ENCODE assay signal across 14 cellular contexts in genomic region chr5:61307611-61308010, GRCh38.
"Had no signal": no experiment of that assay in that cellular context is flagged by ENCODE, and none has a peak within 500 bp of the region (broad histone marks: within the 10 kb centered on the region; RNA-seq: fewer than 3 reads in every experiment).

No MANE protein-coding gene starts in this region.

- H3K9me3 Mint-ChIP-seq: activated T-helper 17 cell treated with anti-CD3 and anti-CD28 coated beads, Interleukin-2, amount 50 U/mL, for 72 hours; nephron progenitor cell; stimulated activated naive CD8-positive, alpha-beta T cell treated with anti-CD3 and anti-CD28 coated beads, Interleukin-15, Interleukin-2, amounts not matched to agents 100 ng/mL and 50 ng/mL, for 24 hours had no signal

- H3K4me3 ChIP-seq: adrenal gland had no signal

- H3K4me1 Mint-ChIP-seq: activated T-helper 17 cell treated with anti-CD3 and anti-CD28 coated beads, Interleukin-2, amount 50 U/mL, for 72 hours had no signal

- H3K27ac Mint-ChIP-seq: activated T-helper 17 cell treated with anti-CD3 and anti-CD28 coated beads, Interleukin-2, amount 50 U/mL, for 72 hours; nephron progenitor cell; stimulated activated naive CD8-positive, alpha-beta T cell treated with anti-CD3 and anti-CD28 coated beads, Interleukin-15, Interleukin-2, amounts not matched to agents 100 ng/mL and 50 ng/mL, for 24 hours had no signal

- ATAC-seq: left ventricle myocardium superior had no signal

- H3K9me3 ChIP-seq: adrenal gland, thoracic aorta had no signal

- H3K4me3 Mint-ChIP-seq: activated T-helper 17 cell treated with anti-CD3 and anti-CD28 coated beads, Interleukin-2, amount 50 U/mL, for 72 hours; nephron progenitor cell; stimulated activated naive CD8-positive, alpha-beta T cell treated with anti-CD3 and anti-CD28 coated beads, Interleukin-15, Interleukin-2, amounts not matched to agents 100 ng/mL and 50 ng/mL, for 24 hours had no signal

- H3K36me3 ChIP-seq: adrenal gland, thoracic aorta had no signal

- H3K27me3 ChIP-seq: adrenal gland had no signal

- DNase-seq: activated CD4-positive, alpha-beta T cell treated with anti-CD3 and anti-CD28 coated beads for 1 hour; activated CD8-positive, alpha-beta memory T cell treated with anti-CD3 and anti-CD28 coated beads for 24 hours; activated naive CD4-positive, alpha-beta T cell treated with anti-CD3 and anti-CD28 coated beads, Interleukin-2, amount 50 U/mL, for 16 hours; adrenal gland; central memory CD4-positive, alpha-beta T cell; cortex of kidney; effector CD8-positive, alpha-beta T cell; hippocampal formation; left ventricle myocardium superior; nephron progenitor cell; stimulated activated CD4-positive, alpha-beta T cell treated with anti-CD3 and anti-CD28 coated beads, Interleukin-4, amount 100 ng/mL, for 24 hours had no signal

- H3K27ac ChIP-seq: adrenal gland, thoracic aorta had no signal
